Comparison of ENCODE assay signal across 13 cellular contexts in genomic region chr6:3795836-3796395, GRCh38. TPM values are rescaled to one million over a fixed set of nuclear protein-coding genes. Genes with fewer than 3 reads are reported as not detected.
A peak's percentile ranks its signal among the peaks of the same experiment; 100 is the strongest.
DNase-seq lines count a peak whose midpoint lies in the region; ATAC-seq lines count a peak whose summit lies in the region.
"Had no signal": no experiment of that assay in that cellular context is flagged by ENCODE, and none has a peak within 500 bp of the region (broad histone marks: within the 10 kb centered on the region; RNA-seq: fewer than 3 reads in every experiment).

No MANE protein-coding gene starts in this region.

- DNase-seq in Ammon's horn (ENCODE audit: low spot score) = peak; percentile 87
- peak; percentile 79 for DNase-seq in SK-MEL-5 (ENCODE audit: low read depth, low spot score)
- DNase-seq in hippocampal formation (lab: John Stamatoyannopoulos, UW) = peak; percentile 65 to 66
- DNase-seq in nucleus accumbens (lab: John Stamatoyannopoulos, UW) = peak in 50 of 56 donors; percentile 5 to 81 (median 58)
- no peak for DNase-seq in NCI-H1092 (lab: John Stamatoyannopoulos, UW)
- DNase-seq: Caco-2; NCI-H187 treated with DMSO at 0.1 percent for 48 hours; stimulated activated naive CD4-positive, alpha-beta T cell; T-helper 17 cell had no signal

- ATAC-seq in GM19395 (IDR thresholded peaks at IDR 0.05; ENCODE audit: unreplicated experiment) (no peak), HG03439 (IDR thresholded peaks at IDR 0.05; ENCODE audit: unreplicated experiment) (no peak), GM18870 (IDR thresholded peaks at IDR 0.05; ENCODE audit: unreplicated experiment) (no peak)
- ATAC-seq: T-helper 17 cell had no signal

- in situ Hi-C loops in SK-MEL-5 (cut with HindIII; ENCODE audit: low pct_unique_long_range_greater_than_20kb, low sequenced_read_pairs) = no loop called here

RNA-seq across cellular contexts. Expression of gene PXDC1, which starts 44.4 kb away (rescaled TPM):
- total RNA-seq in SK-MEL-5 (2014; rRNA removed; shearing (Covaris generic)) = 53.5 and 59.0 TPM in 2 replicates
- 102 and 111 TPM in 2 replicates for polyA plus RNA-seq in SK-MEL-5 (2015; cell fraction: cytosol; rRNA removed)
- 68.5 and 75.2 TPM in 2 replicates for polyA plus RNA-seq in SK-MEL-5 (2015; cell fraction: nucleus; rRNA removed)

RNA-seq across cellular contexts. Expression of gene FAM50B, which starts 53.3 kb away (rescaled TPM):
- 14.4 and 16.7 TPM in 2 replicates for total RNA-seq in SK-MEL-5 (2014; rRNA removed; shearing (Covaris generic))
- 31.1 and 34.6 TPM in 2 replicates for polyA plus RNA-seq in SK-MEL-5 (2015; cell fraction: cytosol; rRNA removed)
- polyA plus RNA-seq in SK-MEL-5 (2015; cell fraction: nucleus; rRNA removed) = 3.4 and 7.0 TPM in 2 replicates
- total RNA-seq: Caco-2, HT1080 had no signal
